ENCODE assay signal across 9 cellular contexts in genomic region chr5:151002250-151002649, GRCh38. TPM values are rescaled to one million over a fixed set of nuclear protein-coding genes. Genes with fewer than 3 reads are reported as not detected.
A peak's percentile ranks its signal among the peaks of the same experiment; 100 is the strongest.
DNase-seq lines count a peak whose midpoint lies in the region; ATAC-seq, FAIRE-seq and TF ChIP-seq lines count a peak whose summit lies in the region.
"Had no signal": no experiment of that assay in that cellular context is flagged by ENCODE, and none has a peak within 500 bp of the region (broad histone marks: within the 10 kb centered on the region; RNA-seq: fewer than 3 reads in every experiment).

No MANE protein-coding gene starts in this region.

- ATAC-seq in GM18861 (IDR thresholded peaks at IDR 0.05; ENCODE audit: unreplicated experiment) (no peak), GM18502 (IDR thresholded peaks at IDR 0.05; ENCODE audit: poor library complexity, unreplicated experiment) (no peak), GM19395 (IDR thresholded peaks at IDR 0.05; ENCODE audit: unreplicated experiment) (no peak)

- H3K27me3 ChIP-seq in H9 (ENCODE audit: insufficient read depth, low read length) (no peaks in the 10 kb centered on the region), small intestine (ENCODE audit: control insufficient read depth in 2 of 2, insufficient read depth in 2 of 2, low read length in 2 of 2) (no peaks in the 10 kb centered on the region)

- no peak for FAIRE-seq in RCC 7860 (lab: Jason Lieb, UNC)
- FAIRE-seq in small intestine (lab: Jason Lieb, UNC): no peak

- no peak overlapping the region for H3K14ac ChIP-seq in H9 (ENCODE audit: insufficient read depth, low read length)

- H3K79me2 ChIP-seq in H9 (ENCODE audit: insufficient read depth, low read length): no peaks in the 10 kb centered on the region

- H2BK5ac ChIP-seq in H9 (ENCODE audit: insufficient read length, low read length): no peak overlapping the region

- no peaks in the 10 kb centered on the region for H3K4me1 ChIP-seq in H9 (ENCODE audit: insufficient read depth, low read length)
- peaks cover 0 to 2% of the 10 kb centered on the region in 2 donors for H3K4me1 ChIP-seq in small intestine (ENCODE audit: control insufficient read depth in 2 of 2, insufficient read depth in 1 of 2, low read depth in 1 of 2, low read length in 1 of 2)

- no peaks in the 10 kb centered on the region for H3K36me3 ChIP-seq in small intestine (ENCODE audit: control insufficient read depth in 2 of 2, insufficient read depth in 2 of 2, low read length in 2 of 2)

- H2BK20ac ChIP-seq in H9 (ENCODE audit: low read depth, low read length, poor library complexity, severe bottlenecking): no peak overlapping the region

- no peak overlapping the region for H3K9ac ChIP-seq in H9 (ENCODE audit: extremely low read depth, insufficient read length, low read length)

- TF ChIP-seq CTCF in H9 (conservative IDR thresholded peaks at IDR 0.05): peak; percentile 63
- TF ChIP-seq CTCF in fibroblast of pulmonary artery (IDR thresholded peaks at IDR 0.05; ENCODE audit: low read length, missing control alignments): peak; percentile 52

- no peak overlapping the region for H3K4me2 ChIP-seq in H9 (ENCODE audit: insufficient read depth, insufficient read length, low read length)

- no peak overlapping the region for H2AK5ac ChIP-seq in H9 (ENCODE audit: insufficient read length, low read length)

- H2AFZ ChIP-seq in H9 (ENCODE audit: low read length): no peak overlapping the region

- H3K27ac ChIP-seq in H9 (ENCODE audit: insufficient read length, low read depth, low read length): no peak overlapping the region
- no peak overlapping the region for H3K27ac ChIP-seq in small intestine (ENCODE audit: low read depth in 1 of 2, low read length in 1 of 2)
- H3K27ac ChIP-seq: HL-60 had no signal

- peak; percentile 27 for DNase-seq in H9
- peak; percentile 45 for DNase-seq in RCC 7860 (ENCODE audit: low spot score)
- peak; percentile 64 for DNase-seq in fibroblast of pulmonary artery (ENCODE audit: low read depth)
- peak; percentile 35 for DNase-seq in small intestine
- no peak for DNase-seq in NCI-H2227 (lab: John Stamatoyannopoulos, UW; ENCODE audit: unreplicated experiment)

- H3K27ac Mint-ChIP-seq in H9: no peak overlapping the region

- H3K4ac ChIP-seq in H9 (ENCODE audit: low read depth, low read length): no peak overlapping the region

- H3K4me3 ChIP-seq in fibroblast of pulmonary artery (replicated peaks; ENCODE audit: low read depth, low read length) (no peak overlapping the region), small intestine (ENCODE audit: low read depth in 1 of 2, low read length in 2 of 2) (no peak overlapping the region)

- no peak overlapping the region for H3T11ph ChIP-seq in H9 (ENCODE audit: low read length)

- H4K91ac ChIP-seq in H9 (ENCODE audit: insufficient read length, low read depth, low read length): no peak overlapping the region

- H3K9me3 ChIP-seq in H9 (ENCODE audit: control insufficient read depth, low read depth, low read length): no peaks in the 10 kb centered on the region
- no peaks in the 10 kb centered on the region for H3K9me3 ChIP-seq in small intestine (ENCODE audit: control insufficient read depth, low read depth)

- H2BK12ac ChIP-seq in H9 (ENCODE audit: insufficient read length, low read depth, low read length): no peak overlapping the region

- H3K9me3 Mint-ChIP-seq in H9: 0 out of 5 replicates have a peak, but pooled peaks cover 0 to 3% of the 10 kb centered on the region in 2 experiments

- no peaks in the 10 kb centered on the region for H3K36me3 Mint-ChIP-seq in H9 (ENCODE audit: insufficient read depth in 1 of 3, low read depth in 3 of 3)

- no peak overlapping the region for H3K4me3 Mint-ChIP-seq in H9

- H2BK120ac ChIP-seq in H9 (ENCODE audit: low read depth, low read length, poor library complexity, severe bottlenecking): no peak overlapping the region

- no peaks in the 10 kb centered on the region for H3K23me2 ChIP-seq in H9 (ENCODE audit: insufficient read length, low read depth, low read length, poor library complexity, severe bottlenecking)

- H2BK15ac ChIP-seq in H9 (ENCODE audit: low read depth, low read length): no peak overlapping the region

- H4K5ac ChIP-seq in H9 (ENCODE audit: insufficient read length, low read depth, low read length): no peak overlapping the region

- no peak overlapping the region for H3K18ac ChIP-seq in H9 (ENCODE audit: insufficient read length, low read depth, low read length)

- no peak overlapping the region for H3K56ac ChIP-seq in H9 (ENCODE audit: insufficient read length, low read depth, low read length)

- peaks cover 3% of the 10 kb centered on the region for H3K27me3 Mint-ChIP-seq in H9 (ENCODE audit: low read depth)

- H4K8ac ChIP-seq in H9 (replicated peaks; ENCODE audit: insufficient read length, low read depth, low read length): no peak overlapping the region

- no peaks in the 10 kb centered on the region for H4K20me1 ChIP-seq in H9 (ENCODE audit: control insufficient read depth, insufficient read depth, insufficient read length)

- no peaks in the 10 kb centered on the region for H3K79me1 ChIP-seq in H9 (ENCODE audit: insufficient read depth, low read depth, low read length, poor library complexity, severe bottlenecking)

- H3K4me1 Mint-ChIP-seq in H9: peaks cover 7 to 8% of the 10 kb centered on the region in 2 experiments

- no peak overlapping the region for H3K23ac ChIP-seq in H9 (ENCODE audit: insufficient read length, low read depth, low read length)

- no CpG with 5 or more reads among the region's 2 CpGs for WGBS in H9 (ENCODE audit: extremely low coverage, insufficient read length, low lambda C conversion rate)
- 15 to 39% (median 33%) methylated on average over 2 of the region's 2 CpGs for WGBS in small intestine, 3 donors

RNA-seq across cellular contexts. Expression of gene GPX3, which starts 18.1 kb away (rescaled TPM):
- total RNA-seq in H9 (2021): 20.4 and 20.9 TPM in 2 replicates
- 1,000 to 10,000 TPM in 1 of 3 donors, 100 to 1,000 TPM in 1, 10 to 100 TPM in 1; 19.9 to 1,014 (median 191) TPM for polyA plus RNA-seq in small intestine
